16 cellular contexts compared by ENCODE assay signal in genomic region chr10:95434583-95434982, GRCh38.
DNase-seq lines count a peak whose midpoint lies in the region; ATAC-seq and TF ChIP-seq lines count a peak whose summit lies in the region.
"Had no signal": no experiment of that assay in that cellular context is flagged by ENCODE, and none has a peak within 500 bp of the region (broad histone marks: within the 10 kb centered on the region; RNA-seq: fewer than 3 reads in every experiment).

No MANE protein-coding gene starts in this region.

- H3K79me2 ChIP-seq in mammary epithelial cell (ENCODE audit: insufficient read depth, low read length): no peaks in the 10 kb centered on the region

- no peak for TF ChIP-seq POLR2A in breast epithelium (IDR thresholded peaks at IDR 0.05)
- TF ChIP-seq POLR2A in uterus (IDR thresholded peaks at IDR 0.05): no peak

- H3K27me3 Mint-ChIP-seq in HFFc6 (ENCODE audit: insufficient read depth): peaks cover 14% of the 10 kb centered on the region

- H3K9ac ChIP-seq in mammary epithelial cell (ENCODE audit: insufficient read depth, low read length) (no peak overlapping the region), rectal smooth muscle tissue (ENCODE audit: low read length) (no peak overlapping the region)

- H3K4me1 ChIP-seq in breast epithelium (no peaks in the 10 kb centered on the region), mammary epithelial cell (ENCODE audit: insufficient read depth, low read length) (peaks cover 12% of the 10 kb centered on the region), right cardiac atrium (ENCODE audit: control insufficient read depth, insufficient read depth, low read length) (peaks cover 34% of the 10 kb centered on the region), rectal smooth muscle tissue (ENCODE audit: control insufficient read depth, insufficient read depth, low read length) (peaks cover 64% of the 10 kb centered on the region), uterus (no peaks in the 10 kb centered on the region)
- H3K4me1 ChIP-seq: BE2C had no signal

- dilution Hi-C loops in mammary epithelial cell (cut with HindIII; ENCODE audit: low sequenced_read_pairs): no loop called here

- H3K27me3 ChIP-seq in breast epithelium (no peaks in the 10 kb centered on the region), mammary epithelial cell (ENCODE audit: insufficient read depth, low read length) (no peaks in the 10 kb centered on the region), right cardiac atrium (ENCODE audit: control insufficient read depth, insufficient read depth) (no peaks in the 10 kb centered on the region), rectal smooth muscle tissue (ENCODE audit: control insufficient read depth, insufficient read depth, low read length) (no peaks in the 10 kb centered on the region), uterus (no peaks in the 10 kb centered on the region)
- H3K27me3 ChIP-seq: BE2C, foreskin keratinocyte had no signal

- H3K36me3 Mint-ChIP-seq in HFFc6 (ENCODE audit: low read depth): no peaks in the 10 kb centered on the region
- H3K36me3 Mint-ChIP-seq: memory B cell had no signal

- H3K36me3 ChIP-seq in breast epithelium (no peaks in the 10 kb centered on the region), mammary epithelial cell (ENCODE audit: insufficient read depth, low read length) (no peaks in the 10 kb centered on the region), rectal smooth muscle tissue (ENCODE audit: control insufficient read depth, insufficient read depth, low read length) (peaks cover 17% of the 10 kb centered on the region), uterus (no peaks in the 10 kb centered on the region)
- H3K36me3 ChIP-seq: BE2C had no signal

- H3K4me3 ChIP-seq in breast epithelium: no peak overlapping the region
- H3K4me3 ChIP-seq in mammary epithelial cell (replicated peaks in 1 of 3; ENCODE audit: insufficient read depth in 1 of 3, low read depth in 2 of 3, low read length in 3 of 3): no peak overlapping the region
- no peak overlapping the region for H3K4me3 ChIP-seq in right cardiac atrium (ENCODE audit: low read length)
- no peak overlapping the region for H3K4me3 ChIP-seq in rectal smooth muscle tissue (ENCODE audit: low read length)
- no peak overlapping the region for H3K4me3 ChIP-seq in uterus

- in situ Hi-C loops in mammary epithelial cell (cut with MboI; ENCODE audit: low sequenced_read_pairs in 2 of 2): loop anchor here (5.0 to 10.0 kb wide), 2 partner anchors 60 to 168 kb away; no protein-coding TSS in a partner anchor

- H2AFZ ChIP-seq in mammary epithelial cell (ENCODE audit: low read depth, low read length): no peak overlapping the region

- H3K9me3 ChIP-seq in breast epithelium (no peaks in the 10 kb centered on the region), mammary epithelial cell (replicated peaks; ENCODE audit: insufficient read depth, low read length) (no peaks in the 10 kb centered on the region), right cardiac atrium (ENCODE audit: control insufficient read depth, low read length) (no peaks in the 10 kb centered on the region), uterus (no peaks in the 10 kb centered on the region)
- H3K9me3 ChIP-seq: BE2C had no signal

- DNase-seq in breast epithelium (ENCODE audit: low spot score in 2 of 2) (no peak), mammary epithelial cell (no peak), right cardiac atrium (no peak), uterus (no peak), HFFc6 (no peak), NCI-H1694 treated with DMSO at 0.1 percent for 48 hours (lab: John Stamatoyannopoulos, UW) (no peak)
- no peak for DNase-seq in activated CD4-positive, alpha-beta T cell treated with anti-CD3 and anti-CD28 coated beads for 1 hour
- DNase-seq: BE2C, foreskin keratinocyte, NCI-H2081 treated with DMSO at 0.1 percent for 48 hours, nephron progenitor cell, SHP77 treated with DMSO at 0.1 percent for 48 hours had no signal

- H3K9me3 Mint-ChIP-seq in HFFc6: no peaks in the 10 kb centered on the region
- H3K9me3 Mint-ChIP-seq: activated T-helper 1 cell treated with anti-CD3 and anti-CD28 coated beads, Interleukin-12 subunit alpha, Interleukin-12 subunit beta, Interleukin-2, Interleukin-4 antibody, amounts not matched to agents 30 ng/mL and 10 ng/mL and 1 ng/mL, durations not matched to agents 14 hours and 24 hours and 36 hours; memory B cell; nephron progenitor cell had no signal

- intact Hi-C loops in breast epithelium (cut with DNase I; ENCODE audit: low total_unique reads): loop anchor here (10.0 kb wide), 2 partner anchors 60 to 160 kb away; no protein-coding TSS in a partner anchor
- intact Hi-C loops in mammary epithelial cell (cut with micrococcal nuclease): no loop called here
- intact Hi-C loops in right cardiac atrium (cut with DNase I): loop anchor here (5.0 to 10.0 kb wide), 3 partner anchors 43 to 168 kb away; partner anchors contain the start of gene SORBS1 (in 2 of the 4)
- intact Hi-C loops in uterus (cut with DNase I; ENCODE audit: low total_unique reads): loop anchor here (5.0 to 10.0 kb wide), 2 partner anchors 60 to 168 kb away; no protein-coding TSS in a partner anchor

- H3K4me1 Mint-ChIP-seq in HFFc6 (ENCODE audit: low read depth): peaks cover 5% of the 10 kb centered on the region; the same call in 1 of the 2 replicates

- H3K27ac ChIP-seq in breast epithelium (peak overlapping the region; percentile 29 to 77), mammary epithelial cell (ENCODE audit: insufficient read depth, low read depth, low read length) (no peak overlapping the region), right cardiac atrium (ENCODE audit: low read length) (peak overlapping the region; percentile 78), rectal smooth muscle tissue (ENCODE audit: low read depth, low read length) (peak overlapping the region; percentile 68), uterus (peak overlapping the region; percentile 40 to 93)
- H3K27ac ChIP-seq: 22Rv1, foreskin keratinocyte had no signal

- H4K20me1 ChIP-seq in mammary epithelial cell (ENCODE audit: insufficient read depth, low read length): no peaks in the 10 kb centered on the region

- no peak overlapping the region for H3K4me2 ChIP-seq in mammary epithelial cell (ENCODE audit: insufficient read depth, low read depth, low read length)

- peak; percentile 2 to 40 for ATAC-seq in right cardiac atrium
- ATAC-seq: foreskin keratinocyte had no signal

- BruUV-seq in mammary epithelial cell (replicated peaks; lab: Mats Ljungman, UMichigan): no TSS peak

- WGBS in mammary epithelial cell (ENCODE audit: low coverage, missing lambda C conversion rate): 92% methylated on average over 9 of the region's 9 CpGs
- 65% methylated on average over 9 of the region's 9 CpGs for WGBS in right cardiac atrium

- H3K4me3 Mint-ChIP-seq in HFFc6: no peak overlapping the region
- H3K4me3 Mint-ChIP-seq: activated T-helper 1 cell treated with anti-CD3 and anti-CD28 coated beads, Interleukin-12 subunit alpha, Interleukin-12 subunit beta, Interleukin-2, Interleukin-4 antibody, amounts not matched to agents 30 ng/mL and 10 ng/mL and 1 ng/mL, durations not matched to agents 14 hours and 24 hours and 36 hours; memory B cell; nephron progenitor cell had no signal

- TF ChIP-seq CTCF in breast epithelium (IDR thresholded peaks at IDR 0.05): no peak
- no peak for TF ChIP-seq CTCF in mammary epithelial cell (conservative IDR thresholded peaks at IDR 0.05 in 1 of 2, IDR thresholded peaks at IDR 0.05 in 1 of 2; ENCODE audit: extremely low read depth in 1 of 2, insufficient read depth in 1 of 2, low read depth in 1 of 2, low read length in 2 of 2)
- no peak for TF ChIP-seq CTCF in uterus (IDR thresholded peaks at IDR 0.05)
- TF ChIP-seq CTCF in HFFc6 (IDR thresholded peaks at IDR 0.05): no peak

- H3K27ac Mint-ChIP-seq in HFFc6: no peak overlapping the region
- H3K27ac Mint-ChIP-seq: activated T-helper 1 cell treated with anti-CD3 and anti-CD28 coated beads, Interleukin-12 subunit alpha, Interleukin-12 subunit beta, Interleukin-2, Interleukin-4 antibody, amounts not matched to agents 30 ng/mL and 10 ng/mL and 1 ng/mL, durations not matched to agents 14 hours and 24 hours and 36 hours; memory B cell had no signal

- CTCF ChIA-PET in mammary epithelial cell (lab: Charles Lee; ENCODE audit: low non-redundant PET): no interaction called here
